In genomic region chr12:77339610-77340009, GRCh38 we compare ENCODE assay signal across 23 cellular contexts.
DNase-seq lines count a peak whose midpoint lies in the region; ATAC-seq and TF ChIP-seq lines count a peak whose summit lies in the region.
"Had no signal": no experiment of that assay in that cellular context is flagged by ENCODE, and none has a peak within 500 bp of the region (broad histone marks: within the 10 kb centered on the region; RNA-seq: fewer than 3 reads in every experiment).

No MANE protein-coding gene starts in this region.

- H3K79me2 ChIP-seq in smooth muscle cell (ENCODE audit: low read depth): no peaks in the 10 kb centered on the region

- no peak overlapping the region for H2AFZ ChIP-seq in smooth muscle cell (ENCODE audit: low read depth)

- no peaks in the 10 kb centered on the region for H4K20me1 ChIP-seq in smooth muscle cell (ENCODE audit: low read depth)

- DNase-seq in AG08395 (ENCODE audit: low spot score) (peak; percentile 78), GM03348 (ENCODE audit: low spot score) (peak; percentile 65), fibroblast of peridontal ligament (ENCODE audit: extremely low read depth) (peak; percentile 52), type B pancreatic cell (ENCODE audit: extremely low spot score, unreplicated experiment) (no peak), smooth muscle cell (lab: John Stamatoyannopoulos, UW; ENCODE audit: unreplicated experiment) (no peak)
- DNase-seq: activated CD4-positive, alpha-beta T cell treated with anti-CD3 and anti-CD28 coated beads for 36 hours; activated CD8-positive, alpha-beta memory T cell treated with anti-CD3 and anti-CD28 coated beads, Interleukin-2, amount 10 ng/mL, durations not matched to agents 7 days and 5 days; activated naive CD8-positive, alpha-beta T cell treated with anti-CD3 and anti-CD28 coated beads for 36 hours; CD4-positive, CD25-positive, alpha-beta regulatory T cell; cortex of kidney; DMS153; Kasumi-1; kidney glomerular epithelial cell; NCI-H1436; NCI-H526 treated with DMSO at 0.1 percent for 48 hours; nucleus accumbens; substantia nigra; uterus had no signal

- no peaks in the 10 kb centered on the region for H3K27me3 ChIP-seq in smooth muscle cell (ENCODE audit: low read depth)
- H3K27me3 ChIP-seq: uterus had no signal

- no peak overlapping the region for H3K9ac ChIP-seq in smooth muscle cell (ENCODE audit: low read depth)

- TF ChIP-seq CTCF in type B pancreatic cell (conservative IDR thresholded peaks at IDR 0.05): no peak
- no peak for TF ChIP-seq CTCF in smooth muscle cell (IDR thresholded peaks at IDR 0.05; ENCODE audit: borderline replicate concordance, insufficient read depth, poor library complexity, severe bottlenecking)

- WGBS in smooth muscle cell (ENCODE audit: low lambda C conversion rate): 97% methylated on average over 1 of the region's 1 CpG

- H3K4me3 Mint-ChIP-seq in type B pancreatic cell: no peak overlapping the region
- H3K4me3 Mint-ChIP-seq: activated CD4-positive, alpha-beta T cell treated with anti-CD3 and anti-CD28 coated beads for 36 hours; activated CD8-positive, alpha-beta memory T cell treated with anti-CD3 and anti-CD28 coated beads, Interleukin-2, amount 10 ng/mL, durations not matched to agents 7 days and 5 days; activated naive CD8-positive, alpha-beta T cell treated with anti-CD3 and anti-CD28 coated beads for 36 hours; brain; CD4-positive, CD25-positive, alpha-beta regulatory T cell had no signal

- H3K4me1 ChIP-seq in smooth muscle cell (ENCODE audit: low read depth): no peaks in the 10 kb centered on the region
- H3K4me1 ChIP-seq: uterus had no signal

- peaks cover 10% of the 10 kb centered on the region for H3K4me1 Mint-ChIP-seq in type B pancreatic cell (ENCODE audit: unreplicated experiment)
- H3K4me1 Mint-ChIP-seq: activated CD4-positive, alpha-beta T cell treated with anti-CD3 and anti-CD28 coated beads for 36 hours; activated CD8-positive, alpha-beta memory T cell treated with anti-CD3 and anti-CD28 coated beads, Interleukin-2, amount 10 ng/mL, durations not matched to agents 7 days and 5 days; activated naive CD8-positive, alpha-beta T cell treated with anti-CD3 and anti-CD28 coated beads for 36 hours; CD4-positive, CD25-positive, alpha-beta regulatory T cell had no signal

- no peak overlapping the region for H3K27ac ChIP-seq in smooth muscle cell (ENCODE audit: low read depth)
- H3K27ac ChIP-seq: uterus had no signal

- H3K36me3 Mint-ChIP-seq in type B pancreatic cell: no peaks in the 10 kb centered on the region
- H3K36me3 Mint-ChIP-seq: activated CD8-positive, alpha-beta memory T cell treated with anti-CD3 and anti-CD28 coated beads, Interleukin-2, amount 10 ng/mL, durations not matched to agents 7 days and 5 days; activated naive CD8-positive, alpha-beta T cell treated with anti-CD3 and anti-CD28 coated beads for 36 hours; CD4-positive, CD25-positive, alpha-beta regulatory T cell had no signal

- no peaks in the 10 kb centered on the region for H3K9me3 ChIP-seq in smooth muscle cell (replicated peaks; ENCODE audit: low read depth)
- H3K9me3 ChIP-seq: uterus had no signal

- no peaks in the 10 kb centered on the region for H3K27me3 Mint-ChIP-seq in type B pancreatic cell
- H3K27me3 Mint-ChIP-seq: activated CD4-positive, alpha-beta T cell treated with anti-CD3 and anti-CD28 coated beads for 36 hours; activated CD8-positive, alpha-beta memory T cell treated with anti-CD3 and anti-CD28 coated beads, Interleukin-2, amount 10 ng/mL, durations not matched to agents 7 days and 5 days; activated naive CD8-positive, alpha-beta T cell treated with anti-CD3 and anti-CD28 coated beads for 36 hours; brain had no signal

- peak; percentile 59 for ATAC-seq in SK-N-SH treated with all-trans-retinoic acid at 6 μM for 48 hours
- ATAC-seq in GM21526 (IDR thresholded peaks at IDR 0.05; ENCODE audit: low FRiP score, unreplicated experiment): no peak
- ATAC-seq in GM21576 (IDR thresholded peaks at IDR 0.05; ENCODE audit: unreplicated experiment): no peak
- ATAC-seq: activated CD4-positive, alpha-beta T cell treated with anti-CD3 and anti-CD28 coated beads for 36 hours; activated CD8-positive, alpha-beta memory T cell treated with anti-CD3 and anti-CD28 coated beads, Interleukin-2, amount 10 ng/mL, durations not matched to agents 7 days and 5 days; Right ventricle myocardium inferior had no signal

- no peaks in the 10 kb centered on the region for H3F3A ChIP-seq in smooth muscle cell (ENCODE audit: low read depth)

- no peaks in the 10 kb centered on the region for H3K9me3 Mint-ChIP-seq in type B pancreatic cell
- H3K9me3 Mint-ChIP-seq: activated naive CD8-positive, alpha-beta T cell treated with anti-CD3 and anti-CD28 coated beads for 36 hours; brain had no signal

- H3K27ac Mint-ChIP-seq in type B pancreatic cell: no peak overlapping the region
- H3K27ac Mint-ChIP-seq: activated CD4-positive, alpha-beta T cell treated with anti-CD3 and anti-CD28 coated beads for 36 hours; activated CD8-positive, alpha-beta memory T cell treated with anti-CD3 and anti-CD28 coated beads, Interleukin-2, amount 10 ng/mL, durations not matched to agents 7 days and 5 days; activated naive CD8-positive, alpha-beta T cell treated with anti-CD3 and anti-CD28 coated beads for 36 hours; CD4-positive, CD25-positive, alpha-beta regulatory T cell had no signal

- H3K36me3 ChIP-seq in smooth muscle cell (ENCODE audit: low read depth): no peaks in the 10 kb centered on the region
- H3K36me3 ChIP-seq: uterus had no signal

- H3K4me2 ChIP-seq in smooth muscle cell: no peak overlapping the region

- no peak overlapping the region for H3K4me3 ChIP-seq in smooth muscle cell
- H3K4me3 ChIP-seq: uterus had no signal

TF ChIP-seq in SK-N-SH treated with all-trans-retinoic acid at 6 μM for 48 hours, 23 proteins besides CTCF, POLR2A, EP300 and RAD21:
- TF ChIP-seq TOX (CRISPR knock-in tag; IDR thresholded peaks at IDR 0.05; ENCODE audit: borderline replicate concordance) (no peak), CREB5 (CRISPR knock-in tag; IDR thresholded peaks at IDR 0.05; ENCODE audit: low read depth) (no peak), TCF4 (CRISPR knock-in tag; IDR thresholded peaks at IDR 0.05; ENCODE audit: borderline replicate concordance) (no peak), ZNF565 (CRISPR knock-in tag; conservative IDR thresholded peaks at IDR 0.05; ENCODE audit: low read depth) (no peak), PPARA (CRISPR knock-in tag; IDR thresholded peaks at IDR 0.05; ENCODE audit: borderline replicate concordance) (no peak), ZFP3 (CRISPR knock-in tag; IDR thresholded peaks at IDR 0.05) (no peak), GLIS3 (CRISPR knock-in tag; IDR thresholded peaks at IDR 0.05) (no peak), RARB (CRISPR knock-in tag; IDR thresholded peaks at IDR 0.05) (no peak), ZFP30 (CRISPR knock-in tag; IDR thresholded peaks at IDR 0.05) (no peak), ZNF8 (CRISPR knock-in tag; IDR thresholded peaks at IDR 0.05) (no peak), ZNF70 (CRISPR knock-in tag; IDR thresholded peaks at IDR 0.05) (no peak)
- TF ChIP-seq, protein P1, sequence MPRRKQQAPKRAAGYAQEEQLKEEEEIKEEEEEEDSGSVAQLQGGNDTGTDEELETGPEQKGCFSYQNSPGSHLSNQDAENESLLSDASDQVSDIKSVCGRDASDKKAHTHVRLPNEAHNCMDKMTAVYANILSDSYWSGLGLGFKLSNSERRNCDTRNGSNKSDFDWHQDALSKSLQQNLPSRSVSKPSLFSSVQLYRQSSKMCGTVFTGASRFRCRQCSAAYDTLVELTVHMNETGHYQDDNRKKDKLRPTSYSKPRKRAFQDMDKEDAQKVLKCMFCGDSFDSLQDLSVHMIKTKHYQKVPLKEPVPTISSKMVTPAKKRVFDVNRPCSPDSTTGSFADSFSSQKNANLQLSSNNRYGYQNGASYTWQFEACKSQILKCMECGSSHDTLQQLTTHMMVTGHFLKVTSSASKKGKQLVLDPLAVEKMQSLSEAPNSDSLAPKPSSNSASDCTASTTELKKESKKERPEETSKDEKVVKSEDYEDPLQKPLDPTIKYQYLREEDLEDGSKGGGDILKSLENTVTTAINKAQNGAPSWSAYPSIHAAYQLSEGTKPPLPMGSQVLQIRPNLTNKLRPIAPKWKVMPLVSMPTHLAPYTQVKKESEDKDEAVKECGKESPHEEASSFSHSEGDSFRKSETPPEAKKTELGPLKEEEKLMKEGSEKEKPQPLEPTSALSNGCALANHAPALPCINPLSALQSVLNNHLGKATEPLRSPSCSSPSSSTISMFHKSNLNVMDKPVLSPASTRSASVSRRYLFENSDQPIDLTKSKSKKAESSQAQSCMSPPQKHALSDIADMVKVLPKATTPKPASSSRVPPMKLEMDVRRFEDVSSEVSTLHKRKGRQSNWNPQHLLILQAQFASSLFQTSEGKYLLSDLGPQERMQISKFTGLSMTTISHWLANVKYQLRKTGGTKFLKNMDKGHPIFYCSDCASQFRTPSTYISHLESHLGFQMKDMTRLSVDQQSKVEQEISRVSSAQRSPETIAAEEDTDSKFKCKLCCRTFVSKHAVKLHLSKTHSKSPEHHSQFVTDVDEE (CRISPR knock-in tag; IDR thresholded peaks at IDR 0.05): no peak

Comparison
In these comparisons a context has a peak if more than half of its experiments do, and no peak if none do; other contexts are left out.
1. DNase-seq: peak in AG08395 (single experiment), GM03348 (single experiment) and fibroblast of peridontal ligament (single experiment); none in type B pancreatic cell (single experiment) and smooth muscle cell (single experiment).